22 cellular contexts compared by ENCODE assay signal in genomic region chr10:132136097-132136521, GRCh38. TPM values are rescaled to one million over a fixed set of nuclear protein-coding genes. Genes with fewer than 3 reads are reported as not detected.
DNase-seq lines count a peak whose midpoint lies in the region; ATAC-seq and TF ChIP-seq lines count a peak whose summit lies in the region.
"Had no signal": no experiment of that assay in that cellular context is flagged by ENCODE, and none has a peak within 500 bp of the region (broad histone marks: within the 10 kb centered on the region; RNA-seq: fewer than 3 reads in every experiment).

No MANE protein-coding gene starts in this region.

- H3K36me3 ChIP-seq in left lung = no peaks in the 10 kb centered on the region
- peaks cover 0 to 4% (median 0%) of the 10 kb centered on the region in 4 donors for H3K36me3 ChIP-seq in sigmoid colon
- H3K36me3 ChIP-seq: SJSA1 had no signal

- no peak for ATAC-seq in activated naive CD8-positive, alpha-beta T cell treated with anti-CD3 and anti-CD28 coated beads, Interleukin-2, amount 10 ng/mL, durations not matched to agents 7 days and 5 days (ENCODE audit: low read depth)
- ATAC-seq in activated B cell treated with CpG ODN at 0.5 μM for 24 hours (ENCODE audit: low read depth) (no peak), left lung (no peak), GM18867 (IDR thresholded peaks at IDR 0.05; ENCODE audit: unreplicated experiment) (no peak)
- ATAC-seq: A549 had no signal

- no peak overlapping the region for H3K4me3 Mint-ChIP-seq in activated naive CD8-positive, alpha-beta T cell treated with anti-CD3 and anti-CD28 coated beads, Interleukin-2, amount 10 ng/mL, durations not matched to agents 7 days and 5 days
- H3K4me3 Mint-ChIP-seq in activated naive CD8-positive, alpha-beta T cell treated with anti-CD3 and anti-CD28 coated beads for 36 hours = no peak overlapping the region
- no peak overlapping the region for H3K4me3 Mint-ChIP-seq in activated B cell treated with CpG ODN at 0.5 μM for 24 hours
- H3K4me3 Mint-ChIP-seq: IgD-negative memory B cell had no signal

- intact Hi-C loops in activated B cell treated with CpG ODN at 0.5 μM for 24 hours (cut with micrococcal nuclease) (no loop called here), left lung (cut with DNase I) (no loop called here), sigmoid colon (cut with DNase I) (no loop called here)

- TF ChIP-seq EP300 in sigmoid colon (IDR thresholded peaks at IDR 0.05) = no peak

- DNase-seq in activated naive CD8-positive, alpha-beta T cell treated with anti-CD3 and anti-CD28 coated beads, Interleukin-2, amount 10 ng/mL, durations not matched to agents 7 days and 5 days = peak; percentile 20
- DNase-seq in activated naive CD8-positive, alpha-beta T cell treated with anti-CD3 and anti-CD28 coated beads for 36 hours = no peak
- DNase-seq in activated B cell treated with CpG ODN at 0.5 μM for 24 hours = peak; percentile 6
- DNase-seq in left lung = peak; percentile 18 to 78
- peak; percentile 59 for DNase-seq in sigmoid colon
- DNase-seq in effector CD8-positive, alpha-beta T cell (lab: John Stamatoyannopoulos, UW) = no peak
- DNase-seq in NCI-H128 (lab: John Stamatoyannopoulos, UW; ENCODE audit: unreplicated experiment) = no peak
- DNase-seq: EL; HCEC 1CT; MV-4-11; NCI-H1436; NCI-H2029; NCI-H2171; NCI-H446; NCI-H69; NK-92 treated with Interleukin-12 subunit alpha and Interleukin-12 subunit beta, amount 100 ng/mL, for 24 hours had no signal

- CTCF ChIA-PET in activated B cell treated with CpG ODN at 0.5 μM for 24 hours (lab: Charles Lee) = interaction anchor here (0.6 kb wide), 1 partner anchor 324 kb away, joined by 3 read pairs; no protein-coding TSS in a partner anchor

- H3K9me3 ChIP-seq in left lung = no peaks in the 10 kb centered on the region
- H3K9me3 ChIP-seq in sigmoid colon = no peaks in the 10 kb centered on the region
- H3K9me3 ChIP-seq: A549, SJSA1 had no signal

- no peaks in the 10 kb centered on the region for H3K36me3 Mint-ChIP-seq in activated naive CD8-positive, alpha-beta T cell treated with anti-CD3 and anti-CD28 coated beads, Interleukin-2, amount 10 ng/mL, durations not matched to agents 7 days and 5 days
- H3K36me3 Mint-ChIP-seq in activated naive CD8-positive, alpha-beta T cell treated with anti-CD3 and anti-CD28 coated beads for 36 hours = no peaks in the 10 kb centered on the region
- no peaks in the 10 kb centered on the region for H3K36me3 Mint-ChIP-seq in activated B cell treated with CpG ODN at 0.5 μM for 24 hours (ENCODE audit: low read depth)
- H3K36me3 Mint-ChIP-seq: IgD-negative memory B cell had no signal

- no peak overlapping the region for H3K4me3 ChIP-seq in left lung
- no peak overlapping the region for H3K4me3 ChIP-seq in sigmoid colon
- H3K4me3 ChIP-seq: A549, SJSA1 had no signal

- no peaks in the 10 kb centered on the region for H3K9me3 Mint-ChIP-seq in activated naive CD8-positive, alpha-beta T cell treated with anti-CD3 and anti-CD28 coated beads, Interleukin-2, amount 10 ng/mL, durations not matched to agents 7 days and 5 days
- H3K9me3 Mint-ChIP-seq in activated naive CD8-positive, alpha-beta T cell treated with anti-CD3 and anti-CD28 coated beads for 36 hours = no peaks in the 10 kb centered on the region
- no peaks in the 10 kb centered on the region for H3K9me3 Mint-ChIP-seq in activated B cell treated with CpG ODN at 0.5 μM for 24 hours

- H3K4me1 ChIP-seq in left lung (no peaks in the 10 kb centered on the region), sigmoid colon (no peaks in the 10 kb centered on the region)
- H3K4me1 ChIP-seq: A549, SJSA1 had no signal

- no peak for TF ChIP-seq CTCF in activated B cell treated with CpG ODN at 0.5 μM for 24 hours (IDR thresholded peaks at IDR 0.05)
- TF ChIP-seq CTCF in left lung (IDR thresholded peaks at IDR 0.05) = no peak
- no peak for TF ChIP-seq CTCF in sigmoid colon (IDR thresholded peaks at IDR 0.05)

- H3K27me3 ChIP-seq in left lung (peaks cover 0 to 49% of the 10 kb centered on the region in 2 donors), sigmoid colon (no peaks in the 10 kb centered on the region)
- H3K27me3 ChIP-seq: SJSA1 had no signal

- peaks cover 2% of the 10 kb centered on the region for H3K27me3 Mint-ChIP-seq in activated naive CD8-positive, alpha-beta T cell treated with anti-CD3 and anti-CD28 coated beads, Interleukin-2, amount 10 ng/mL, durations not matched to agents 7 days and 5 days
- peaks cover 11% of the 10 kb centered on the region for H3K27me3 Mint-ChIP-seq in activated naive CD8-positive, alpha-beta T cell treated with anti-CD3 and anti-CD28 coated beads for 36 hours
- H3K27me3 Mint-ChIP-seq in activated B cell treated with CpG ODN at 0.5 μM for 24 hours = no peaks in the 10 kb centered on the region

- POLR2A ChIA-PET in activated naive CD8-positive, alpha-beta T cell treated with anti-CD3 and anti-CD28 coated beads, Interleukin-2, amount 10 ng/mL, durations not matched to agents 7 days and 5 days (lab: Charles Lee) = no interaction called here
- POLR2A ChIA-PET in activated B cell treated with CpG ODN at 0.5 μM for 24 hours (lab: Charles Lee) = no interaction called here

- 82 to 84% methylated on average over 22 of the region's 22 CpGs for whole genome bisulfite sequencing in sigmoid colon, 2 donors

- TF ChIP-seq POLR2A in sigmoid colon (IDR thresholded peaks at IDR 0.05) = no peak

- H3K4me1 Mint-ChIP-seq in activated naive CD8-positive, alpha-beta T cell treated with anti-CD3 and anti-CD28 coated beads, Interleukin-2, amount 10 ng/mL, durations not matched to agents 7 days and 5 days = no peaks in the 10 kb centered on the region
- H3K4me1 Mint-ChIP-seq in activated naive CD8-positive, alpha-beta T cell treated with anti-CD3 and anti-CD28 coated beads for 36 hours = no peaks in the 10 kb centered on the region
- H3K4me1 Mint-ChIP-seq in activated B cell treated with CpG ODN at 0.5 μM for 24 hours = no peaks in the 10 kb centered on the region
- H3K4me1 Mint-ChIP-seq: IgD-negative memory B cell had no signal

- no peak overlapping the region for H3K27ac Mint-ChIP-seq in activated naive CD8-positive, alpha-beta T cell treated with anti-CD3 and anti-CD28 coated beads, Interleukin-2, amount 10 ng/mL, durations not matched to agents 7 days and 5 days
- no peak overlapping the region for H3K27ac Mint-ChIP-seq in activated naive CD8-positive, alpha-beta T cell treated with anti-CD3 and anti-CD28 coated beads for 36 hours
- H3K27ac Mint-ChIP-seq in activated B cell treated with CpG ODN at 0.5 μM for 24 hours = no peak overlapping the region
- H3K27ac Mint-ChIP-seq: IgD-negative memory B cell had no signal

- no peak overlapping the region for H3K27ac ChIP-seq in left lung
- H3K27ac ChIP-seq in sigmoid colon = no peak overlapping the region
- H3K27ac ChIP-seq: A549, C4-2B, SJSA1 had no signal

RNA-seq across cellular contexts. Expression of gene DPYSL4, which starts 50.6 kb away (rescaled TPM):
- 1 to 10 TPM; 5.2 to 8.5 TPM for total RNA-seq in activated naive CD8-positive, alpha-beta T cell treated with anti-CD3 and anti-CD28 coated beads, Interleukin-2, amount 10 ng/mL, durations not matched to agents 7 days and 5 days
- total RNA-seq in activated naive CD8-positive, alpha-beta T cell treated with anti-CD3 and anti-CD28 coated beads for 36 hours = 10 to 100 TPM; 19.9 to 22.2 TPM
- total RNA-seq in activated B cell treated with CpG ODN at 0.5 μM for 24 hours = 0.53 and 0.78 TPM in 2 replicates
- total RNA-seq in left lung = 1 to 10 TPM; 1.3 to 3.1 TPM
- 1 to 10 TPM in 1 of 4 donors, under 1 TPM in 3; 0.36 to 1.9 (median 0.69) TPM for total RNA-seq in sigmoid colon
- under 1 TPM in 2 of 3 donors, not detected in 1; under 0.01 to 0.71 TPM for polyA plus RNA-seq in sigmoid colon
- total RNA-seq: OCI-LY7 had no signal
- polyA plus RNA-seq: IgD-negative memory B cell had no signal

Comparison
In these comparisons a context has a peak if more than half of its experiments do, and no peak if none do; other contexts are left out.
1. DNase-seq: peak in activated naive CD8-positive, alpha-beta T cell treated with anti-CD3 and anti-CD28 coated beads, Interleukin-2, amount 10 ng/mL, durations not matched to agents 7 days and 5 days (single experiment), activated B cell treated with CpG ODN at 0.5 μM for 24 hours (single experiment), left lung (2 of 2) and sigmoid colon (single experiment); none in activated naive CD8-positive, alpha-beta T cell treated with anti-CD3 and anti-CD28 coated beads for 36 hours (single experiment), effector CD8-positive, alpha-beta T cell (single experiment) and NCI-H128 (single experiment).